Comparison of ENCODE assay signal across 17 cellular contexts in genomic region chr7:134429481-134429880, GRCh38. TPM values are rescaled to one million over a fixed set of nuclear protein-coding genes. Genes with fewer than 3 reads are reported as not detected.
DNase-seq lines count a peak whose midpoint lies in the region; ATAC-seq, FAIRE-seq and TF ChIP-seq lines count a peak whose summit lies in the region.
"Had no signal": no experiment of that assay in that cellular context is flagged by ENCODE, and none has a peak within 500 bp of the region (broad histone marks: within the 10 kb centered on the region; RNA-seq: fewer than 3 reads in every experiment).

No MANE protein-coding gene starts in this region.

- TF ChIP-seq POLR2A in A549 (IDR thresholded peaks at IDR 0.05; ENCODE audit: low read length) = no peak
- TF ChIP-seq POLR2A in tibial nerve (IDR thresholded peaks at IDR 0.05) = no peak
- no peak for TF ChIP-seq POLR2A in gastrocnemius medialis (IDR thresholded peaks at IDR 0.05)

- in situ Hi-C loops in gastrocnemius medialis (cut with MboI; ENCODE audit: low sequenced_read_pairs in 4 of 4) = no loop called here

- TF ChIP-seq EP300 in A549 (IDR thresholded peaks at IDR 0.05) (no peak), tibial nerve (IDR thresholded peaks at IDR 0.05) (peak; percentile 18 to 55)

- H3K9ac ChIP-seq in MM.1S (ENCODE audit: low read length) (no peak overlapping the region), SK-N-MC (ENCODE audit: insufficient read length) (peak overlapping the region; percentile 23)
- H3K9ac ChIP-seq: BLaER1 treated with 17β-estradiol and CSF1 and Interleukin-3, amounts not matched to agents 10 nM and 100 nM had no signal

- H3K4me1 ChIP-seq in A549 (peaks cover 23% of the 10 kb centered on the region), MM.1S (ENCODE audit: low read length) (peaks cover 26% of the 10 kb centered on the region), tibial nerve (peaks cover 0 to 15% (median 0%) of the 10 kb centered on the region in 4 donors), gastrocnemius medialis (peaks cover 0 to 4% of the 10 kb centered on the region in 2 donors)

- H4K20me1 ChIP-seq in MM.1S (ENCODE audit: insufficient read depth, low read length) = no peaks in the 10 kb centered on the region
- H4K20me1 ChIP-seq: BLaER1 treated with 17β-estradiol and CSF1 and Interleukin-3, amounts not matched to agents 10 nM and 100 nM had no signal

- H3K4me2 ChIP-seq in A549 = no peak overlapping the region
- peak overlapping the region; percentile 34 for H3K4me2 ChIP-seq in MM.1S (ENCODE audit: low read depth, low read length)

- 76% methylated on average over 6 of the region's 6 CpGs for WGBS in A549 (ENCODE audit: missing lambda C conversion rate)
- 61 to 65% methylated on average over 6 of the region's 6 CpGs for WGBS in tibial nerve, 2 donors

- DNase-seq in A549 (ENCODE audit: low read depth in 1 of 2, low spot score in 1 of 2) = no peak
- DNase-seq in MM.1S = peak; percentile 77
- no peak for DNase-seq in SK-N-MC (ENCODE audit: low read depth, low spot score)
- no peak for DNase-seq in tibial nerve (ENCODE audit: low spot score in 2 of 2)
- no peak for DNase-seq in gastrocnemius medialis
- DNase-seq: 8988T; Calu3; CD8-positive, alpha-beta T cell; DMS79 treated with DMSO at 0.1 percent for 48 hours; GF-D8; GOT3; H9 had no signal

- H2AFZ ChIP-seq in MM.1S (ENCODE audit: low read length) = peak overlapping the region; percentile 29; the same call in 1 of the 2 replicates

- H3K4me3 ChIP-seq in A549 = no peak overlapping the region
- 0 out of 2 replicates have a peak overlapping the region, but pooled peaks have one; percentile 9 for H3K4me3 ChIP-seq in MM.1S (ENCODE audit: low read length)
- peak overlapping the region; percentile 55 for H3K4me3 ChIP-seq in SK-N-MC
- no peak overlapping the region for H3K4me3 ChIP-seq in tibial nerve
- H3K4me3 ChIP-seq in gastrocnemius medialis = no peak overlapping the region
- H3K4me3 ChIP-seq: BLaER1 treated with 17β-estradiol and CSF1 and Interleukin-3, amounts not matched to agents 10 nM and 100 nM; GM12878 had no signal

- no peak for TF ChIP-seq CTCF in A549 (IDR thresholded peaks at IDR 0.05)
- TF ChIP-seq CTCF in MM.1S (IDR thresholded peaks at IDR 0.05; ENCODE audit: low read length) = no peak
- no peak for TF ChIP-seq CTCF in tibial nerve (IDR thresholded peaks at IDR 0.05)
- no peak for TF ChIP-seq CTCF in gastrocnemius medialis (IDR thresholded peaks at IDR 0.05 in 4 of 5, conservative IDR thresholded peaks at IDR 0.05 in 1 of 5)

- TF ChIP-seq RAD21 in A549 (conservative IDR thresholded peaks at IDR 0.05 in 1 of 2, IDR thresholded peaks at IDR 0.05 in 1 of 2) = no peak

- peaks cover 13% of the 10 kb centered on the region; the same call in 1 of the 2 replicates for H3F3A ChIP-seq in MM.1S (ENCODE audit: insufficient read depth, low read length)

- H3K9me2 ChIP-seq in MM.1S (replicated peaks; ENCODE audit: insufficient read depth, low read length) = no peaks in the 10 kb centered on the region

- CTCF ChIA-PET in A549 (lab: Yijun Ruan, JAX) = interaction anchor here (0.7 to 11.5 kb wide), 21 partner anchors 8 to 413 kb away, joined by 3 to 566 read pairs (median 4); partner anchors contain the start of genes AKR1B1, AKR1B10 and AKR1B15

- peak; percentile 88 for FAIRE-seq in A549 (lab: Jason Lieb, UNC)
- FAIRE-seq: GM12878 had no signal

- H3K27me3 ChIP-seq in MM.1S (replicated peaks; ENCODE audit: insufficient read depth, low read length) (no peaks in the 10 kb centered on the region), tibial nerve (no peaks in the 10 kb centered on the region), gastrocnemius medialis (no peaks in the 10 kb centered on the region)
- H3K27me3 ChIP-seq: BLaER1 treated with 17β-estradiol and CSF1 and Interleukin-3, amounts not matched to agents 10 nM and 100 nM had no signal

- H3K36me3 ChIP-seq in MM.1S (replicated peaks; ENCODE audit: insufficient read depth, low read length) (no peaks in the 10 kb centered on the region), SK-N-MC (ENCODE audit: insufficient read depth, low read length) (no peaks in the 10 kb centered on the region), tibial nerve (no peaks in the 10 kb centered on the region), gastrocnemius medialis (no peaks in the 10 kb centered on the region)
- H3K36me3 ChIP-seq: BLaER1 treated with 17β-estradiol and CSF1 and Interleukin-3, amounts not matched to agents 10 nM and 100 nM had no signal

- H3K79me2 ChIP-seq in MM.1S (ENCODE audit: low read length) = no peaks in the 10 kb centered on the region

- POLR2A ChIA-PET in A549 (lab: Yijun Ruan, JAX) = no interaction called here

- H3K9me3 ChIP-seq in A549 = peaks cover 5% of the 10 kb centered on the region; the same call in 1 of the 3 replicates
- H3K9me3 ChIP-seq in MM.1S (replicated peaks; ENCODE audit: insufficient read depth, low read length) = no peaks in the 10 kb centered on the region
- H3K9me3 ChIP-seq in SK-N-MC (ENCODE audit: low read depth, low read length) = no peaks in the 10 kb centered on the region
- H3K9me3 ChIP-seq in tibial nerve = no peaks in the 10 kb centered on the region
- H3K9me3 ChIP-seq in gastrocnemius medialis = no peaks in the 10 kb centered on the region
- H3K9me3 ChIP-seq: BLaER1 treated with 17β-estradiol and CSF1 and Interleukin-3, amounts not matched to agents 10 nM and 100 nM had no signal

- H3K27ac ChIP-seq in A549 (no peak overlapping the region), MM.1S (ENCODE audit: low read length) (peak overlapping the region; percentile 29; the same call in 1 of the 2 replicates), SK-N-MC (peak overlapping the region; percentile 72), tibial nerve (no peak overlapping the region), gastrocnemius medialis (no peak overlapping the region)
- H3K27ac ChIP-seq: HL-60 had no signal

- ATAC-seq in A549 = no peak
- no peak for ATAC-seq in HG03571 (IDR thresholded peaks at IDR 0.05; ENCODE audit: unreplicated experiment)
- no peak for ATAC-seq in gastrocnemius medialis
- ATAC-seq in HG02884 (IDR thresholded peaks at IDR 0.05; ENCODE audit: unreplicated experiment) = no peak
- ATAC-seq: CD8-positive, alpha-beta T cell; GM12878 had no signal

- intact Hi-C loops in gastrocnemius medialis (cut with DNase I; ENCODE audit: low total_unique reads) = no loop called here

TF ChIP-seq in A549, 52 proteins besides CTCF, POLR2A, EP300 and RAD21:
- TF ChIP-seq CHD4 (IDR thresholded peaks at IDR 0.05; ENCODE audit: borderline replicate concordance) = no peak
- TF ChIP-seq MAFK (IDR thresholded peaks at IDR 0.05; ENCODE audit: partially characterized antibody) = peak; percentile 99
TF ChIP-seq in A549: peak in this region for 1.

RNA-seq across cellular contexts. Expression of gene AKR1B1, which starts 29.4 kb away (rescaled TPM):
- polyA plus RNA-seq in A549 (2011; rRNA removed) (1,636 and 1,761 TPM in 2 replicates), A549 (2017; fragmentation: RNase III; extraction: RNeasy Plus Mini Kit Qiagen cat#74134 plus additional on column Dnase treatment) (4,339 to 6,918 TPM (median 6,205 TPM) in 3 replicates)
- 1,617 and 1,738 TPM in 2 replicates for polyA plus RNA-seq in A549 (2012; cell fraction: cytosol; rRNA removed)
- polyA plus RNA-seq in A549 (2012; cell fraction: nucleus; rRNA removed) = 1,542 and 1,798 TPM in 2 replicates
- 620 and 678 TPM in 2 replicates for polyA minus RNA-seq in A549 (2011; rRNA and poly(A)+ RNA removed)
- total RNA-seq in tibial nerve (100 to 1,000 TPM; 106 to 183 (median 117) TPM), gastrocnemius medialis (100 to 1,000 TPM in 1 of 4 donors, 10 to 100 TPM in 3; 87.3 to 119 (median 95.6) TPM)

Comparison
In these comparisons a context has a peak if more than half of its experiments do, and no peak if none do; other contexts are left out.
1. H3K27ac ChIP-seq: peak in MM.1S (single experiment) and SK-N-MC (single experiment); none in A549 (0 of 2), tibial nerve (0 of 4) and gastrocnemius medialis (0 of 4).
2. H3K4me3 ChIP-seq: peak in MM.1S (single experiment) and SK-N-MC (single experiment); none in A549 (single experiment), tibial nerve (0 of 4) and gastrocnemius medialis (0 of 4).